ENCODE assay signal across 8 cellular contexts in the genomic region with DNA sequence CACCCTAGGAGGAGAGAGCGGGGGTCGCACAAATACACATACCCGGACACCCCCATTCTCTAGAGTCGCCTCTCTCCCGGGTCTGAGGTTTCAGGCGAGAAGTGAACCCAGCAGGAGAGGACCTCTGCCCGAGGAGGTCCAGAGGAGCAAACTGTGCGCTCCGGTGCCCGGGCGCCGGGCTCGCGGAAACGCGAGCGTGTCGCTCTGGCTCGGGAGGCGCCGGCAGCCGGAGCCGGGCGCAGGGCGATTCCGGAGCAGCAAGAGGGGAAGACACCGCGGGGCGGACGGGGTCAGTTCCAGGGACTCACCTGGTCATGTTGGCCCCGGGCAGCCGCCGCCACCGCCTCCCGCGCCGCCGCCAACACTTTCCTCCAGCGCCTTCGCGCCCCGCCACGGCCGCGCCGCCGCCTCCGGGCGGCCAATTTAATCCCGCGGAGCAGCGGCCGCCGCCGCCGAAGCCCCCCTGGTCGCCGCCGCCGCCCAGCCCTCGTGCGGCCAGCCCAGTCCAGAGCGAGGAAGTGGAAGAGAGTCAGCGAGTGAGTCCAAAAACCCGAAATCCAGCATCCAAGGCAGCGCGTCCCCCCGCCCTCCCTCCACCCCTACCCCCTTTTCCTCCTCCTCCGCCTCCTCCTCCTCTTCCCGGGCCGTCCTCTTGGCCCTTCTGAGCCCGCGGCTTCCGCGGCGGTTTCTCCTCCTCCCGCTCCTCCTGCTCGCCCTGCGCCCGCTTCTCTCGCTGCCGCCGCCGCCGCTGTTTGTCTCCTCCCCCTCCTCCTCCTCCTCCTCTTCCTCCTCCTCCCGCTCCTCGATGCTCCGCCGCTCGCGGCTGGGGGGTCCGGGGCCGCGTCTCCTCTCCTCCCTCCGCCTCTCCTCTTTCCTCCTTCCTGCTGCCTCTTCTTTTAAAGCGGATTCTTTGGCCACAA.
A peak's percentile ranks its signal among the peaks of the same experiment; 100 is the strongest.
DNase-seq lines count a peak whose midpoint lies in the region; ATAC-seq and TF ChIP-seq lines count a peak whose summit lies in the region.

No MANE protein-coding gene starts in this region.

- H3K4me1 ChIP-seq in mesodermal cell (ENCODE audit: control insufficient read depth, insufficient read depth, low read length, poor library complexity, severe bottlenecking) (peaks cover 6% of the 10 kb centered on the region), thoracic aorta (ENCODE audit: control insufficient read depth in 1 of 2, low read depth in 2 of 2) (peaks cover 0 to 28% of the 10 kb centered on the region in 2 donors)

- CTCF ChIA-PET in AG04449 (lab: Yijun Ruan, JAX): no interaction called here

- DNase-seq in AG04449 (ENCODE audit: low read depth, low spot score): no peak
- peak; percentile 52 for DNase-seq in endothelial cell (ENCODE audit: low spot score)
- DNase-seq in thoracic aorta (ENCODE audit: low spot score): no peak
- DNase-seq in activated CD4-positive, CD25-positive, alpha-beta regulatory T cell (lab: John Stamatoyannopoulos, UW): no peak

- TF ChIP-seq CTCF in AG04449 (IDR thresholded peaks at IDR 0.05; ENCODE audit: insufficient read depth, low read length, missing control alignments) (no peak), endothelial cell (IDR thresholded peaks at IDR 0.05; ENCODE audit: unreplicated experiment) (no peak), thoracic aorta (IDR thresholded peaks at IDR 0.05) (no peak)

- POLR2A ChIA-PET in AG04449 (lab: Yijun Ruan, JAX): no interaction called here

- H3K36me3 Mint-ChIP-seq in T-helper 1 cell treated with Interleukin-12 subunit alpha and Interleukin-12 subunit beta and Interleukin-4 antibody, amounts not matched to agents 30 μg/mL and 1 μg/mL, for 36 hours (ENCODE audit: low read depth): no peaks in the 10 kb centered on the region
- H3K36me3 Mint-ChIP-seq in endothelial cell (ENCODE audit: low read depth, unreplicated experiment): no peaks in the 10 kb centered on the region

- WGBS in mesodermal cell (ENCODE audit: insufficient coverage in 2 of 2), 2 experiments: 0% methylated on average over 58 to 63 of the region's 96 CpGs

- H3K4me3 ChIP-seq in AG04449 (ENCODE audit: low read depth, low read length): peak overlapping the region; percentile 46
- peak overlapping the region; percentile 90 for H3K4me3 ChIP-seq in mesodermal cell (ENCODE audit: extremely low read depth, insufficient read depth, low read length, poor library complexity, severe bottlenecking)
- peak overlapping the region; percentile 81 for H3K4me3 ChIP-seq in thoracic aorta

- H3K9me3 ChIP-seq in mesodermal cell (ENCODE audit: control insufficient read depth, low read length): no peaks in the 10 kb centered on the region
- no peaks in the 10 kb centered on the region for H3K9me3 ChIP-seq in thoracic aorta

- H3K27ac Mint-ChIP-seq in T-helper 1 cell treated with Interleukin-12 subunit alpha and Interleukin-12 subunit beta and Interleukin-4 antibody, amounts not matched to agents 30 μg/mL and 1 μg/mL, for 36 hours: no peak overlapping the region
- no peak overlapping the region for H3K27ac Mint-ChIP-seq in endothelial cell (ENCODE audit: unreplicated experiment)

- H3K4me1 Mint-ChIP-seq in T-helper 1 cell treated with Interleukin-12 subunit alpha and Interleukin-12 subunit beta and Interleukin-4 antibody, amounts not matched to agents 30 μg/mL and 1 μg/mL, for 36 hours (ENCODE audit: low read depth): no peaks in the 10 kb centered on the region
- peaks cover 6% of the 10 kb centered on the region for H3K4me1 Mint-ChIP-seq in endothelial cell (ENCODE audit: unreplicated experiment)

- peak overlapping the region; percentile 48 for H3K4me3 Mint-ChIP-seq in T-helper 1 cell treated with Interleukin-12 subunit alpha and Interleukin-12 subunit beta and Interleukin-4 antibody, amounts not matched to agents 30 μg/mL and 1 μg/mL, for 36 hours
- H3K4me3 Mint-ChIP-seq in endothelial cell (ENCODE audit: unreplicated experiment): peak overlapping the region; percentile 95

- ATAC-seq in GM18909 (IDR thresholded peaks at IDR 0.05; ENCODE audit: poor library complexity, unreplicated experiment) (peak; percentile 43), thoracic aorta (ENCODE audit: insufficient number of reproducible peaks, low FRiP score, low read depth) (peak; percentile 51), HG03571 (IDR thresholded peaks at IDR 0.05; ENCODE audit: unreplicated experiment) (no peak)

- no peaks in the 10 kb centered on the region for H3K9me3 Mint-ChIP-seq in T-helper 1 cell treated with Interleukin-12 subunit alpha and Interleukin-12 subunit beta and Interleukin-4 antibody, amounts not matched to agents 30 μg/mL and 1 μg/mL, for 36 hours
- H3K9me3 Mint-ChIP-seq in endothelial cell (ENCODE audit: unreplicated experiment): no peaks in the 10 kb centered on the region

- peaks cover 54% of the 10 kb centered on the region for H3K27me3 Mint-ChIP-seq in T-helper 1 cell treated with Interleukin-12 subunit alpha and Interleukin-12 subunit beta and Interleukin-4 antibody, amounts not matched to agents 30 μg/mL and 1 μg/mL, for 36 hours (ENCODE audit: low read depth)
- peaks cover 7% of the 10 kb centered on the region for H3K27me3 Mint-ChIP-seq in endothelial cell (ENCODE audit: unreplicated experiment)

- no peaks in the 10 kb centered on the region for H3K27me3 ChIP-seq in thoracic aorta (replicated peaks; ENCODE audit: insufficient read depth)

- peak overlapping the region; percentile 67 for H3K27ac ChIP-seq in mesodermal cell (ENCODE audit: low read depth, low read length, severe bottlenecking)
- H3K27ac ChIP-seq in thoracic aorta: peak overlapping the region; percentile 57 to 86

- H3K36me3 ChIP-seq in mesodermal cell (ENCODE audit: control insufficient read depth, insufficient read depth, low read length): no peaks in the 10 kb centered on the region
- H3K36me3 ChIP-seq in thoracic aorta: no peaks in the 10 kb centered on the region
